ENCODE assay signal across 10 cellular contexts in genomic region chr5:56640763-56641406, GRCh38.
DNase-seq lines count a peak whose midpoint lies in the region; ATAC-seq and TF ChIP-seq lines count a peak whose summit lies in the region.
"Had no signal": no experiment of that assay in that cellular context is flagged by ENCODE, and none has a peak within 500 bp of the region (broad histone marks: within the 10 kb centered on the region; RNA-seq: fewer than 3 reads in every experiment).

No MANE protein-coding gene starts in this region.

- no peak overlapping the region for H3K27ac Mint-ChIP-seq in progenitor cell of endocrine pancreas

- H3K9me3 Mint-ChIP-seq in progenitor cell of endocrine pancreas (ENCODE audit: low read depth): no peaks in the 10 kb centered on the region
- H3K9me3 Mint-ChIP-seq: naive thymus-derived CD8-positive, alpha-beta T cell had no signal

- no peaks in the 10 kb centered on the region for H3K27me3 Mint-ChIP-seq in progenitor cell of endocrine pancreas

- ATAC-seq in HG02623 (IDR thresholded peaks at IDR 0.05; ENCODE audit: unreplicated experiment) (peak; percentile 77), GM21381 (IDR thresholded peaks at IDR 0.05; ENCODE audit: unreplicated experiment) (no peak)
- ATAC-seq: naive thymus-derived CD8-positive, alpha-beta T cell had no signal

- no peak overlapping the region for H3K4me3 ChIP-seq in GM06990 (replicated peaks; ENCODE audit: low read depth, low read length)
- H3K4me3 ChIP-seq in H7 (ENCODE audit: insufficient read depth, low read depth, low read length): no peak overlapping the region

- H3K4me1 Mint-ChIP-seq in progenitor cell of endocrine pancreas (ENCODE audit: low read depth): peaks cover 64% of the 10 kb centered on the region

- TF ChIP-seq CTCF in GM06990 (IDR thresholded peaks at IDR 0.05; ENCODE audit: insufficient read depth, low read length, poor library complexity, severe bottlenecking): no peak
- no peak for TF ChIP-seq CTCF in progenitor cell of endocrine pancreas (IDR thresholded peaks at IDR 0.05; ENCODE audit: unreplicated experiment)

- H3K27me3 ChIP-seq in GM06990 (replicated peaks; ENCODE audit: control insufficient read depth, insufficient read depth, low read length): peaks cover 2% of the 10 kb centered on the region; the same call in 1 of the 2 replicates
- H3K27me3 ChIP-seq in H7 (ENCODE audit: control insufficient read depth, insufficient read depth, low read length): no peaks in the 10 kb centered on the region

- H3K36me3 Mint-ChIP-seq in progenitor cell of endocrine pancreas (ENCODE audit: insufficient read depth): peaks cover 4% of the 10 kb centered on the region
- H3K36me3 Mint-ChIP-seq: naive thymus-derived CD8-positive, alpha-beta T cell had no signal

- H3K4me3 Mint-ChIP-seq in progenitor cell of endocrine pancreas (ENCODE audit: low read depth): no peak overlapping the region
- H3K4me3 Mint-ChIP-seq: naive thymus-derived CD8-positive, alpha-beta T cell had no signal

- DNase-seq in GM06990 (ENCODE audit: extremely low read depth, insufficient read length) (peak; percentile 15), RPMI8226 (peak; percentile 90), medulla oblongata (ENCODE audit: extremely low spot score) (peak; percentile 63), H7 (no peak), progenitor cell of endocrine pancreas (ENCODE audit: low spot score, unreplicated experiment) (no peak)
- no peak for DNase-seq in activated effector memory CD4-positive, alpha-beta T cell treated with Interleukin-2 at 50 U/mL for 16 hours
- DNase-seq: DMS79; naive thymus-derived CD8-positive, alpha-beta T cell had no signal

- no peaks in the 10 kb centered on the region for H3K36me3 ChIP-seq in GM06990 (ENCODE audit: control insufficient read depth, insufficient read depth, low read length)
- no peaks in the 10 kb centered on the region for H3K36me3 ChIP-seq in H7 (replicated peaks; ENCODE audit: control insufficient read depth, insufficient read depth, low read length)

Comparison
In these comparisons a context has a peak if more than half of its experiments do, and no peak if none do; other contexts are left out.
1. DNase-seq: peak in GM06990 (single experiment), RPMI8226 (single experiment) and medulla oblongata (single experiment); none in activated effector memory CD4-positive, alpha-beta T cell treated with Interleukin-2 at 50 U/mL for 16 hours (single experiment), H7 (single experiment) and progenitor cell of endocrine pancreas (single experiment).